15 cellular contexts compared by ENCODE assay signal in the genomic region with DNA sequence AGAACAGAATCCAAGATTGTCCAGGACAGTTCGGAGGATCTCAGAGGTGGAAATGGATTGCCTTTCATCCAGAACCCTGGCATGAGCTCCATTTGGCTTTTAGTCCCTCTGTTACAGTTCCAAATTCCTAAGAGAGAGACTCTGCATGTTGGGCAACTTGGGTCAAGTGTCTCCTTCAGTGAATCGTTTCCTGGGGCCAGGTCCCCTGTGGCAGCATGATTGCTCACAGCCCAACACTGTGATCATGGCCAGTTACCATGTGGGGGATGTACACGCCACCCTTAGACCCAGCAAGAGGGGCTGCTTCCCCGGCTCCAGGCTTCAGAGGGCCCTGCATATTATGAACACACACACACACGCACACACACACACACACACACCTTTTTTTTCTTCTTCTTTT.
DNase-seq lines count a peak whose midpoint lies in the region; ATAC-seq and TF ChIP-seq lines count a peak whose summit lies in the region.
"Had no signal": no experiment of that assay in that cellular context is flagged by ENCODE, and none has a peak within 500 bp of the region (broad histone marks: within the 10 kb centered on the region; RNA-seq: fewer than 3 reads in every experiment).

No MANE protein-coding gene starts in this region.

- H3K9me2 ChIP-seq in GM23338 (ENCODE audit: insufficient read depth): no peaks in the 10 kb centered on the region

- POLR2A ChIA-PET in MCF 10A (lab: Yijun Ruan, JAX): no interaction called here

- H3K36me3 Mint-ChIP-seq in MCF 10A (ENCODE audit: insufficient read depth, unreplicated experiment): no peaks in the 10 kb centered on the region
- no peaks in the 10 kb centered on the region for H3K36me3 Mint-ChIP-seq in GM23338 (ENCODE audit: low read depth)

- H3K4me3 Mint-ChIP-seq in MCF 10A (ENCODE audit: unreplicated experiment): no peak overlapping the region
- H3K4me3 Mint-ChIP-seq in GM23338: no peak overlapping the region
- H3K4me3 Mint-ChIP-seq: H9 had no signal

- no peaks in the 10 kb centered on the region for H3K9me3 ChIP-seq in breast epithelium
- no peaks in the 10 kb centered on the region for H3K9me3 ChIP-seq in left lung
- no peaks in the 10 kb centered on the region for H3K9me3 ChIP-seq in thyroid gland

- no peaks in the 10 kb centered on the region for H3K27me3 ChIP-seq in breast epithelium
- peaks cover 0 to 4% of the 10 kb centered on the region in 2 donors for H3K27me3 ChIP-seq in left lung
- no peaks in the 10 kb centered on the region for H3K27me3 ChIP-seq in thyroid gland
- no peaks in the 10 kb centered on the region for H3K27me3 ChIP-seq in GM23338 (ENCODE audit: insufficient read depth)

- H3K4me3 ChIP-seq in breast epithelium (no peak overlapping the region), NB4 (ENCODE audit: low read depth, low read length) (no peak overlapping the region), left lung (no peak overlapping the region), thyroid gland (replicated peaks in 1 of 3) (no peak overlapping the region), GM23338 (no peak overlapping the region)

- peak; percentile 61 for ATAC-seq in left lung
- ATAC-seq in GM23338: no peak
- ATAC-seq in GM19397 (IDR thresholded peaks at IDR 0.05; ENCODE audit: unreplicated experiment): no peak
- ATAC-seq: PC-3, SK-N-SH treated with all-trans-retinoic acid at 6 μM for 48 hours had no signal

- TF ChIP-seq POLR2A in breast epithelium (IDR thresholded peaks at IDR 0.05) (no peak), NB4 (IDR thresholded peaks at IDR 0.05; ENCODE audit: extremely low read depth, insufficient read length) (no peak), thyroid gland (IDR thresholded peaks at IDR 0.05) (no peak)

- no peak for DNase-seq in MCF 10A (ENCODE audit: unreplicated experiment)
- DNase-seq in breast epithelium (ENCODE audit: low spot score in 2 of 2): no peak
- DNase-seq in NB4 (ENCODE audit: low read depth): peak; percentile 66
- peak; percentile 29 to 44 for DNase-seq in left lung
- peak; percentile 57 to 60 for DNase-seq in thyroid gland
- DNase-seq in GM23338 (ENCODE audit: low spot score): no peak
- DNase-seq in SK-N-DZ (ENCODE audit: low spot score): no peak
- DNase-seq: H9; NCI-H1048; NCI-H226; NK-92 treated with Interleukin-12 subunit alpha and Interleukin-12 subunit beta, amount 100 ng/mL, for 24 hours; PC-3 had no signal

- H3K27ac Mint-ChIP-seq in MCF 10A (ENCODE audit: low read depth, unreplicated experiment) (peak overlapping the region; percentile 19), GM23338 (no peak overlapping the region)
- H3K27ac Mint-ChIP-seq: H9 had no signal

- H3K27ac ChIP-seq in breast epithelium (no peak overlapping the region), left lung (no peak overlapping the region), thyroid gland (no peak overlapping the region), GM23338 (ENCODE audit: low read depth) (no peak overlapping the region)
- H3K27ac ChIP-seq: 22Rv1 had no signal

- H3K4me2 ChIP-seq in GM23338: no peak overlapping the region

- intact Hi-C loops in MCF 10A (cut with micrococcal nuclease): no loop called here
- intact Hi-C loops in breast epithelium (cut with DNase I; ENCODE audit: low total_unique reads): no loop called here
- intact Hi-C loops in left lung (cut with DNase I): no loop called here
- intact Hi-C loops in thyroid gland (cut with DNase I): no loop called here

- 40 to 51% methylated on average over 5 of the region's 5 CpGs for WGBS in thyroid gland, 2 donors

- H4K20me1 ChIP-seq in GM23338 (replicated peaks; ENCODE audit: insufficient read depth): no peaks in the 10 kb centered on the region

- H3K4me1 ChIP-seq in breast epithelium: no peaks in the 10 kb centered on the region
- no peaks in the 10 kb centered on the region for H3K4me1 ChIP-seq in left lung
- peaks cover 5 to 9% of the 10 kb centered on the region in 2 donors for H3K4me1 ChIP-seq in thyroid gland
- no peaks in the 10 kb centered on the region for H3K4me1 ChIP-seq in GM23338 (ENCODE audit: insufficient read depth)

- H3K9me3 Mint-ChIP-seq in MCF 10A (ENCODE audit: unreplicated experiment) (no peaks in the 10 kb centered on the region), GM23338 (no peaks in the 10 kb centered on the region)
- H3K9me3 Mint-ChIP-seq: H9 had no signal

- H3K27me3 Mint-ChIP-seq in MCF 10A (ENCODE audit: insufficient read depth, unreplicated experiment) (no peaks in the 10 kb centered on the region), GM23338 (ENCODE audit: insufficient read depth, low read depth, poor library complexity) (peaks cover 20% of the 10 kb centered on the region)

- H3K4me1 Mint-ChIP-seq in MCF 10A (ENCODE audit: insufficient read depth, unreplicated experiment) (peaks cover 20% of the 10 kb centered on the region), GM23338 (peaks cover 25% of the 10 kb centered on the region)

- TF ChIP-seq CTCF in MCF 10A (IDR thresholded peaks at IDR 0.05; ENCODE audit: unreplicated experiment): no peak
- no peak for TF ChIP-seq CTCF in breast epithelium (IDR thresholded peaks at IDR 0.05)
- TF ChIP-seq CTCF in NB4 (IDR thresholded peaks at IDR 0.05; ENCODE audit: low read depth, low read length): no peak
- TF ChIP-seq CTCF in left lung (IDR thresholded peaks at IDR 0.05): no peak
- no peak for TF ChIP-seq CTCF in thyroid gland (IDR thresholded peaks at IDR 0.05)
- no peak for TF ChIP-seq CTCF in GM23338 (conservative IDR thresholded peaks at IDR 0.05; ENCODE audit: low read depth in 2 of 2)

- no TSS peak for BruUV-seq in MCF 10A (replicated peaks; lab: Mats Ljungman, UMichigan)

- H3K79me2 ChIP-seq in GM23338 (replicated peaks; ENCODE audit: insufficient read depth): no peaks in the 10 kb centered on the region

- CTCF ChIA-PET in MCF 10A (lab: Yijun Ruan, JAX): no interaction called here

- no peaks in the 10 kb centered on the region for H3K36me3 ChIP-seq in breast epithelium
- no peaks in the 10 kb centered on the region for H3K36me3 ChIP-seq in left lung
- H3K36me3 ChIP-seq in thyroid gland: no peaks in the 10 kb centered on the region
- H3K36me3 ChIP-seq in GM23338 (ENCODE audit: insufficient read depth): no peaks in the 10 kb centered on the region

- no peak overlapping the region for H2AFZ ChIP-seq in GM23338

- no peaks in the 10 kb centered on the region for H3F3A ChIP-seq in GM23338 (replicated peaks; ENCODE audit: low read depth)

TF ChIP-seq in GM23338, 12 proteins besides CTCF, POLR2A, EP300 and RAD21:
- TF ChIP-seq CREB1 (CRISPR knock-in tag; IDR thresholded peaks at IDR 0.05; ENCODE audit: low read depth) (no peak), ZNF114 (CRISPR knock-in tag; IDR thresholded peaks at IDR 0.05) (no peak), EZH2 (IDR thresholded peaks at IDR 0.05; ENCODE audit: low read depth, unreplicated experiment) (no peak)
- TF ChIP-seq, protein P1, sequence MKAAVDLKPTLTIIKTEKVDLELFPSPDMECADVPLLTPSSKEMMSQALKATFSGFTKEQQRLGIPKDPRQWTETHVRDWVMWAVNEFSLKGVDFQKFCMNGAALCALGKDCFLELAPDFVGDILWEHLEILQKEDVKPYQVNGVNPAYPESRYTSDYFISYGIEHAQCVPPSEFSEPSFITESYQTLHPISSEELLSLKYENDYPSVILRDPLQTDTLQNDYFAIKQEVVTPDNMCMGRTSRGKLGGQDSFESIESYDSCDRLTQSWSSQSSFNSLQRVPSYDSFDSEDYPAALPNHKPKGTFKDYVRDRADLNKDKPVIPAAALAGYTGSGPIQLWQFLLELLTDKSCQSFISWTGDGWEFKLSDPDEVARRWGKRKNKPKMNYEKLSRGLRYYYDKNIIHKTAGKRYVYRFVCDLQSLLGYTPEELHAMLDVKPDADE (IDR thresholded peaks at IDR 0.05): no peak

Comparison
In these comparisons a context has a peak if more than half of its experiments do, and no peak if none do; other contexts are left out.
1. DNase-seq: peak in NB4 (single experiment), left lung (2 of 2) and thyroid gland (2 of 2); none in MCF 10A (single experiment), breast epithelium (0 of 2), GM23338 (single experiment) and SK-N-DZ (single experiment).